In the genomic region with DNA sequence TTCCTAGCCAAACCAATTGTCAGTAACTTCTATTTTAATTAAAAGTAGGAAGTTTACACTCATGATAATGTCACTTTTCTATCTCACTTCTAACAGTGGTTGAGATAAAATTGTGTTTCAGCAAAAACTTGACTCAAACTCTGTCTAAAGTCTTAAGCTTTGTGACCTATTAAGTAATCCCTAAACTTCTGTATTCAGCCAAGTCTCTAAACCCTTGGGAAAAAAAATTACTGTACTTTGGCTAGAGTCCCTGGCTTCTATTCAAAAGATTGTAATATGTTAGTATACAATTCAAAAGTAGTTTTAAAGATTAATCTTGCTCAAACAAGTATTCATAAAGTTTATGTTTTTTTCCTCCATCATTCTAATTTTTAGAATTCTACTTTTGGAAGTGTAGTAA, we compare ENCODE assay signal across 29 cellular contexts.
"Had no signal": no experiment of that assay in that cellular context is flagged by ENCODE, and none has a peak within 500 bp of the region (broad histone marks: within the 10 kb centered on the region; RNA-seq: fewer than 3 reads in every experiment).

No MANE protein-coding gene starts in this region.

- H3K27me3 ChIP-seq: body of pancreas, left lung, sigmoid colon, thyroid gland, upper lobe of left lung, vagina had no signal

- ATAC-seq: activated CD8-positive, alpha-beta T cell treated with anti-CD3 and anti-CD28 coated beads for 36 hours; body of pancreas; left lung; lower lobe of right lung; natural killer cell treated with Interleukin-12 subunit alpha and Interleukin-12 subunit beta and Interleukin-15 and Interleukin-18, amount 100 ng/mL, for 72 hours; stimulated activated memory B cell treated with anti-CD40 and anti-IgM and Interleukin-4, amounts not matched to agents 10 μg/mL and 1 μg/mL and 100 μg/mL, for 72 hours; stimulated activated naive CD8-positive, alpha-beta T cell treated with anti-CD3 and anti-CD28 coated beads, Interleukin-15, amount 100 ng/mL, for 72 hours had no signal

- H3K4me1 ChIP-seq: left lung, lower lobe of right lung, sigmoid colon, thyroid gland, upper lobe of left lung, vagina had no signal

- DNase-seq: activated CD4-positive, alpha-beta T cell treated with anti-CD3 and anti-CD28 coated beads for 1 hour; activated CD4-positive, alpha-beta T cell treated with anti-CD3 and anti-CD28 coated beads, Interleukin-2, amount 10 ng/mL, durations not matched to agents 7 days and 5 days; activated CD8-positive, alpha-beta T cell treated with anti-CD3 and anti-CD28 coated beads for 36 hours; activated T-cell treated with anti-CD3 and anti-CD28 coated beads, Interleukin-2, amount 50 U/mL, for 48 hours; anterior cingulate cortex; body of pancreas; cerebellar nuclear complex; dorsolateral prefrontal cortex; left lung; lower lobe of right lung; mesenchymal stem cell; sigmoid colon; stimulated activated CD4-positive, alpha-beta T cell treated with anti-CD3 and anti-CD28 coated beads, Interleukin-1b, Interleukin-23, amount 100 ng/mL, for 48 hours; stimulated activated CD4-positive, alpha-beta T cell treated with anti-CD3 and anti-CD28 coated beads, Interleukin-4, amount 100 ng/mL, for 4 hours; stimulated activated CD8-positive, alpha-beta memory T cell treated with anti-CD3 and anti-CD28 coated beads, Interleukin-4, amount 100 ng/mL, for 48 hours; stimulated activated naive CD8-positive, alpha-beta T cell treated with anti-CD3 and anti-CD28 coated beads, Interleukin-15, amount 100 ng/mL, for 72 hours; SW 1271; T-helper 9 cell; thyroid gland; upper lobe of left lung had no signal

- FAIRE-seq: endothelial cell of umbilical vein, frontal cortex, TTC549 had no signal

- H3K36me3 ChIP-seq: cardiac muscle cell, left lung, lower lobe of right lung, sigmoid colon, thyroid gland, upper lobe of left lung, vagina had no signal

- H3K9me3 ChIP-seq: body of pancreas, left lung, lower lobe of right lung, sigmoid colon, thyroid gland, upper lobe of left lung, vagina had no signal

- H3K4me3 ChIP-seq: body of pancreas, cardiac muscle cell, coronary artery, dorsolateral prefrontal cortex, left lung, lower lobe of right lung, sigmoid colon, smooth muscle cell, thyroid gland, upper lobe of left lung, vagina had no signal

- H3K27ac ChIP-seq: body of pancreas, cardiac muscle cell, coronary artery, dorsolateral prefrontal cortex, left lung, lower lobe of right lung, sigmoid colon, thyroid gland, upper lobe of left lung, vagina had no signal
